In genomic region chr5:81778642-81779041, GRCh38 we compare ENCODE assay signal across 8 cellular contexts. TPM values are rescaled to one million over a fixed set of nuclear protein-coding genes. Genes with fewer than 3 reads are reported as not detected.
A peak's percentile ranks its signal among the peaks of the same experiment; 100 is the strongest.
DNase-seq lines count a peak whose midpoint lies in the region; ATAC-seq and TF ChIP-seq lines count a peak whose summit lies in the region.

No MANE protein-coding gene starts in this region.

- no peak overlapping the region for H3K23ac ChIP-seq in H9 (ENCODE audit: insufficient read length, low read depth, low read length)

- H3K36me3 ChIP-seq in PC-3 (ENCODE audit: low read depth, low read length) (no peaks in the 10 kb centered on the region), neuron (ENCODE audit: insufficient read depth, low read length) (no peaks in the 10 kb centered on the region)

- CTCF ChIA-PET in PC-3 (lab: Charles Lee), result no interaction called here

- H3K79me1 ChIP-seq in H9 (ENCODE audit: insufficient read depth, low read depth, low read length, poor library complexity, severe bottlenecking), result no peaks in the 10 kb centered on the region

- no CpG with 5 or more reads among the region's 3 CpGs for WGBS in H9 (ENCODE audit: extremely low coverage, insufficient read length, low lambda C conversion rate)

- no peak overlapping the region for H2BK5ac ChIP-seq in H9 (ENCODE audit: insufficient read length, low read length)

- H3K9me3 Mint-ChIP-seq in H9, result no peaks in the 10 kb centered on the region

- H3K4me3 ChIP-seq in PC-3 (ENCODE audit: low read length) (peak overlapping the region; percentile 31; the same call in 1 of the 2 replicates), epithelial cell of esophagus (ENCODE audit: low read length) (no peak overlapping the region), neuron (ENCODE audit: low read length) (no peak overlapping the region)

- H2AK5ac ChIP-seq in H9 (ENCODE audit: insufficient read length, low read length), result no peak overlapping the region

- H3K14ac ChIP-seq in H9 (ENCODE audit: insufficient read depth, low read length), result no peak overlapping the region

- BruUV-seq in PC-3 (replicated peaks; lab: Mats Ljungman, UMichigan), result no TSS peak

- H2BK15ac ChIP-seq in H9 (ENCODE audit: low read depth, low read length), result no peak overlapping the region

- H4K91ac ChIP-seq in H9 (ENCODE audit: insufficient read length, low read depth, low read length), result no peak overlapping the region

- H3K4ac ChIP-seq in H9 (ENCODE audit: low read depth, low read length), result no peak overlapping the region

- H3K18ac ChIP-seq in H9 (ENCODE audit: insufficient read length, low read depth, low read length), result no peak overlapping the region

- no peak overlapping the region for H3K4me3 Mint-ChIP-seq in H9

- H3K4me1 ChIP-seq in PC-3 (ENCODE audit: insufficient read depth, low read length) (no peaks in the 10 kb centered on the region; the same call in 1 of the 2 replicates), neuron (ENCODE audit: insufficient read depth, low read length) (peaks cover 10% of the 10 kb centered on the region), H9 (ENCODE audit: insufficient read depth, low read length) (no peaks in the 10 kb centered on the region)

- DNase-seq in EL (peak; percentile 45), PC-3 (no peak), epithelial cell of esophagus (ENCODE audit: low read depth) (peak; percentile 58), amniotic stem cell (lab: John Stamatoyannopoulos, UW) (no peak), H9 (no peak), NCI-H2196 (lab: John Stamatoyannopoulos, UW; ENCODE audit: unreplicated experiment) (no peak)

- no peak overlapping the region for H2BK120ac ChIP-seq in H9 (ENCODE audit: low read depth, low read length, poor library complexity, severe bottlenecking)

- H3K27me3 Mint-ChIP-seq in H9 (ENCODE audit: low read depth), result no peaks in the 10 kb centered on the region

- no peak overlapping the region for H4K5ac ChIP-seq in H9 (ENCODE audit: insufficient read length, low read depth, low read length)

- no peak overlapping the region for H2BK12ac ChIP-seq in H9 (ENCODE audit: insufficient read length, low read depth, low read length)

- no peaks in the 10 kb centered on the region for H3F3A ChIP-seq in PC-3 (ENCODE audit: low read length, unreplicated experiment)

- H3K9me2 ChIP-seq in PC-3 (replicated peaks; ENCODE audit: low read length), result no peaks in the 10 kb centered on the region

- TF ChIP-seq CTCF in PC-3 (conservative IDR thresholded peaks at IDR 0.05; ENCODE audit: low read depth, low read length), result no peak
- no peak for TF ChIP-seq CTCF in epithelial cell of esophagus (IDR thresholded peaks at IDR 0.05; ENCODE audit: insufficient read depth, low read depth, low read length, missing control alignments)
- TF ChIP-seq CTCF in H9 (conservative IDR thresholded peaks at IDR 0.05), result no peak

- peak overlapping the region; percentile 64 for H3K4me2 ChIP-seq in PC-3 (ENCODE audit: low read length)
- no peak overlapping the region for H3K4me2 ChIP-seq in H9 (ENCODE audit: insufficient read depth, insufficient read length, low read length)

- H3K36me3 Mint-ChIP-seq in H9 (ENCODE audit: insufficient read depth in 1 of 3, low read depth in 3 of 3), result no peaks in the 10 kb centered on the region

- no peaks in the 10 kb centered on the region for H3K23me2 ChIP-seq in H9 (ENCODE audit: insufficient read length, low read depth, low read length, poor library complexity, severe bottlenecking)

- H3K27me3 ChIP-seq in PC-3 (ENCODE audit: low read length) (no peaks in the 10 kb centered on the region), neuron (ENCODE audit: insufficient read depth, low read length) (no peaks in the 10 kb centered on the region), H9 (ENCODE audit: insufficient read depth, low read length) (no peaks in the 10 kb centered on the region)

- POLR2A ChIA-PET in PC-3 (lab: Charles Lee; ENCODE audit: unreplicated experiment), result interaction anchor here (0.6 kb wide), 1 partner anchor 41 kb away, joined by 3 read pairs; no protein-coding TSS in a partner anchor

- peak; percentile 63; the same call in 1 of the 2 replicates for ATAC-seq in PC-3
- ATAC-seq in HG03159 (IDR thresholded peaks at IDR 0.05; ENCODE audit: unreplicated experiment), result no peak

- no peaks in the 10 kb centered on the region for H3K79me2 ChIP-seq in PC-3 (ENCODE audit: low read length)
- H3K79me2 ChIP-seq in H9 (ENCODE audit: insufficient read depth, low read length), result no peaks in the 10 kb centered on the region

- no peak overlapping the region for H4K8ac ChIP-seq in H9 (replicated peaks; ENCODE audit: insufficient read length, low read depth, low read length)

- H3K56ac ChIP-seq in H9 (ENCODE audit: insufficient read length, low read depth, low read length), result no peak overlapping the region

- intact Hi-C loops in PC-3 (cut with micrococcal nuclease), result no loop called here

- H2AFZ ChIP-seq in PC-3 (ENCODE audit: low read length) (peak overlapping the region; percentile 75), neuron (ENCODE audit: low read depth, low read length) (peak overlapping the region; percentile 39), H9 (ENCODE audit: low read length) (no peak overlapping the region)

- H3K4me1 Mint-ChIP-seq in H9, result peaks cover 3 to 11% of the 10 kb centered on the region in 2 experiments

- H4K20me1 ChIP-seq in PC-3 (ENCODE audit: low read length), result no peaks in the 10 kb centered on the region
- H4K20me1 ChIP-seq in H9 (ENCODE audit: control insufficient read depth, insufficient read depth, insufficient read length), result no peaks in the 10 kb centered on the region

- H3K27ac ChIP-seq in PC-3 (ENCODE audit: low read length), result no peak overlapping the region
- H3K27ac ChIP-seq in H9 (ENCODE audit: insufficient read length, low read depth, low read length), result no peak overlapping the region

- H3K27ac Mint-ChIP-seq in H9, result no peak overlapping the region

- H3K9me3 ChIP-seq in PC-3 (ENCODE audit: low read length) (no peaks in the 10 kb centered on the region), neuron (ENCODE audit: low read length) (no peaks in the 10 kb centered on the region), H9 (ENCODE audit: control insufficient read depth, low read depth, low read length) (no peaks in the 10 kb centered on the region)

- H3T11ph ChIP-seq in H9 (ENCODE audit: low read length), result no peak overlapping the region

- H2BK20ac ChIP-seq in H9 (ENCODE audit: low read depth, low read length, poor library complexity, severe bottlenecking), result no peak overlapping the region

- no peak overlapping the region for H3K9ac ChIP-seq in PC-3 (ENCODE audit: low read length)
- H3K9ac ChIP-seq in H9 (ENCODE audit: extremely low read depth, insufficient read length, low read length), result no peak overlapping the region

RNA-seq across cellular contexts. Expression of gene SSBP2, which starts 27.7 kb away (rescaled TPM):
- 5.8 and 9.0 TPM in 2 replicates for total RNA-seq in PC-3 (2014; rRNA removed)
- 35.6 TPM in 2 replicates for total RNA-seq in H9 (2021)

Comparison
In these comparisons a context has a peak if more than half of its experiments do, and no peak if none do; other contexts are left out.
1. DNase-seq: peak in EL (single experiment) and epithelial cell of esophagus (single experiment); none in PC-3 (single experiment), amniotic stem cell (single experiment), H9 (single experiment) and NCI-H2196 (single experiment).